ENCODE assay signal across 8 cellular contexts in the genomic region with DNA sequence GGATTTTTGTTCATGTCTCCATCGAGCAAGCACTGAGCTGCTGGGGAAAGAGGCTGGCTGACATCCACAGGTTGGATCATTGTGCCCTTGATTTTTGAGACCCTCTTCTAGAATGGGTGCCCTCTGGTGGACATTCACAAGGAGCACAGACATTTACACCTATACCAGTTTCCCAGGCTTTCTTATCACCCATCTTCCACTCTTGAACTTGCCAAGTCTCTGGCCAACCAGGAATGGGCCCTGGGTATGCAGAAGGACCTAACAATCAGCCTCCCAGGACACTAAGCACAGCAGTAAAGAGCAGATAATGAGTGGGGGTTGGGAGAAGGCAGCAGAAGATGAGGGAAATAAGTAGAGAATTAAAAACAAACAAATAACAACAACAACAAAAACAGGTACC. TPM values are rescaled to one million over a fixed set of nuclear protein-coding genes. Genes with fewer than 3 reads are reported as not detected.
DNase-seq lines count a peak whose midpoint lies in the region; ATAC-seq and TF ChIP-seq lines count a peak whose summit lies in the region.

No MANE protein-coding gene starts in this region.

- no peak overlapping the region for H2BK5ac ChIP-seq in neuronal stem cell (ENCODE audit: low read length)

- H3K4me1 ChIP-seq in fibroblast of lung (ENCODE audit: control insufficient read depth, extremely low read depth, insufficient read depth, low read length): no peaks in the 10 kb centered on the region
- peaks cover under 1 to 2% of the 10 kb centered on the region in 2 donors for H3K4me1 ChIP-seq in neuronal stem cell (ENCODE audit: control insufficient read depth in 2 of 2, insufficient read depth in 1 of 2, low read depth in 1 of 2, low read length in 2 of 2)
- H3K4me1 ChIP-seq in tibial artery: peaks cover 0 to 3% (median 2%) of the 10 kb centered on the region in 4 donors

- no peaks in the 10 kb centered on the region for H4K20me1 ChIP-seq in fibroblast of lung (ENCODE audit: control insufficient read depth, extremely low read depth, insufficient read depth, low read length)

- H4K8ac ChIP-seq in neuronal stem cell (ENCODE audit: low read depth, low read length): no peak overlapping the region

- DNase-seq in Right ventricle myocardium inferior (ENCODE audit: missing footprints) (no peak), cardiac septum (ENCODE audit: low spot score) (no peak), HT-29 (ENCODE audit: low spot score) (peak; percentile 84), NCI-H82 treated with DMSO at 0.1 percent for 48 hours (lab: John Stamatoyannopoulos, UW; ENCODE audit: unreplicated experiment) (peak; percentile 62), activated T-cell treated with anti-CD3 and anti-CD28 coated beads for 4 hours (peak; percentile 21), fibroblast of lung (ENCODE audit: low read depth in 2 of 2) (peak; percentile 70 to 82), neuronal stem cell (ENCODE audit: low spot score) (no peak), tibial artery (no peak)

- H3K36me3 ChIP-seq in fibroblast of lung (ENCODE audit: control insufficient read depth, insufficient read depth, low read length) (no peaks in the 10 kb centered on the region), neuronal stem cell (replicated peaks in 1 of 2; ENCODE audit: control insufficient read depth in 2 of 2, insufficient read depth in 2 of 2, low read length in 2 of 2) (no peaks in the 10 kb centered on the region), tibial artery (no peaks in the 10 kb centered on the region)

- H3K9ac ChIP-seq in fibroblast of lung (ENCODE audit: insufficient read depth, low read length) (no peak overlapping the region), neuronal stem cell (ENCODE audit: low read depth, low read length, poor library complexity) (no peak overlapping the region)

- H3K4ac ChIP-seq in neuronal stem cell (ENCODE audit: low read length): no peak overlapping the region

- H3K4me3 ChIP-seq in fibroblast of lung (replicated peaks in 1 of 4; ENCODE audit: control extremely low read depth in 1 of 4, insufficient read depth in 1 of 4, low read depth in 3 of 4, low read length in 4 of 4) (no peak overlapping the region), neuronal stem cell (ENCODE audit: low read length in 2 of 2) (no peak overlapping the region), tibial artery (no peak overlapping the region)

- TF ChIP-seq CTCF in fibroblast of lung (conservative IDR thresholded peaks at IDR 0.05 in 1 of 2, IDR thresholded peaks at IDR 0.05 in 1 of 2; ENCODE audit: low read depth in 1 of 2, low read length in 2 of 2) (peak; percentile 65 to 78), tibial artery (IDR thresholded peaks at IDR 0.05) (peak in 1 of 2 experiments; percentile 31)

- H3K18ac ChIP-seq in neuronal stem cell (ENCODE audit: low read length): no peak overlapping the region

- no peak overlapping the region for H3K23ac ChIP-seq in neuronal stem cell (ENCODE audit: low read depth, low read length, poor library complexity)

- H3K4me2 ChIP-seq in fibroblast of lung (ENCODE audit: extremely low read depth, insufficient read depth, low read length): no peak overlapping the region
- H3K4me2 ChIP-seq in neuronal stem cell (ENCODE audit: insufficient read depth, low read length, poor library complexity, severe bottlenecking): no peak overlapping the region

- intact Hi-C loops in Right ventricle myocardium inferior (cut with DNase I) (no loop called here), cardiac septum (cut with DNase I) (no loop called here), tibial artery (cut with DNase I; ENCODE audit: low total_unique reads) (no loop called here)

- H2AFZ ChIP-seq in fibroblast of lung (ENCODE audit: low read length) (no peak overlapping the region), neuronal stem cell (ENCODE audit: low read length) (peak overlapping the region; percentile 79)

- H3K14ac ChIP-seq in neuronal stem cell (ENCODE audit: low read length): no peak overlapping the region

- no peaks in the 10 kb centered on the region for H3K79me1 ChIP-seq in neuronal stem cell (ENCODE audit: low read depth, low read length)

- no CpG with 5 or more reads among the region's 1 CpG for WGBS in neuronal stem cell (ENCODE audit: extremely low coverage in 2 of 2, insufficient read length in 2 of 2, insufficient replicate concordance in 1 of 2), 2 donors

- H3K27me3 ChIP-seq in fibroblast of lung (ENCODE audit: control insufficient read depth, insufficient read depth, low read length) (peaks cover 2% of the 10 kb centered on the region), neuronal stem cell (ENCODE audit: control insufficient read depth in 3 of 3, insufficient read depth in 3 of 3, low read depth in 1 of 3, low read length in 3 of 3) (peaks cover 0 to 4% (median 0%) of the 10 kb centered on the region in 3 experiments), tibial artery (no peaks in the 10 kb centered on the region)

- H2BK12ac ChIP-seq in neuronal stem cell (ENCODE audit: low read length): no peak overlapping the region

- H3K9me3 ChIP-seq in fibroblast of lung (ENCODE audit: control insufficient read depth, insufficient read depth, low read depth, low read length) (no peaks in the 10 kb centered on the region), neuronal stem cell (replicated peaks in 1 of 2; ENCODE audit: control insufficient read depth in 2 of 2, insufficient read depth in 1 of 2, low read depth in 1 of 2, low read length in 2 of 2) (no peaks in the 10 kb centered on the region), tibial artery (no peaks in the 10 kb centered on the region)

- H4K91ac ChIP-seq in neuronal stem cell (ENCODE audit: low read depth, low read length, poor library complexity): no peak overlapping the region

- H2BK15ac ChIP-seq in neuronal stem cell (ENCODE audit: low read length): no peak overlapping the region

- H3K27ac ChIP-seq in fibroblast of lung (ENCODE audit: insufficient read depth, low read length): no peak overlapping the region
- H3K27ac ChIP-seq in neuronal stem cell (replicated peaks; ENCODE audit: low read length): no peak overlapping the region
- H3K27ac ChIP-seq in tibial artery: no peak overlapping the region

- peak; percentile 46 for ATAC-seq in Right ventricle myocardium inferior

- H2BK120ac ChIP-seq in neuronal stem cell (ENCODE audit: low read depth, low read length): no peak overlapping the region

- H2AK5ac ChIP-seq in neuronal stem cell (ENCODE audit: low read depth, low read length): no peak overlapping the region

- H3K79me2 ChIP-seq in fibroblast of lung (ENCODE audit: control insufficient read depth, insufficient read depth, low read length): no peaks in the 10 kb centered on the region

RNA-seq across cellular contexts. Expression of a gene that starts 5.7 kb away (rescaled TPM):
- total RNA-seq in Right ventricle myocardium inferior (15.6 TPM), cardiac septum (19.3 TPM), fibroblast of lung (32.4 and 38.6 TPM in 2 replicates)
- 19.2 and 25.1 TPM in 2 replicates for total RNA-seq in HT-29 (2014; rRNA removed; shearing (Covaris generic))
- 17.2 and 20.8 TPM in 2 replicates for polyA plus RNA-seq in fibroblast of lung
- 14.6 and 20.2 TPM in 2 replicates for polyA plus RNA-seq in fibroblast of lung (2012)
- 26.7 and 36.1 TPM in 2 replicates for polyA minus RNA-seq in fibroblast of lung (ENCODE audit: low replicate concordance)
- 21.9 TPM for polyA plus RNA-seq in neuronal stem cell (2013, experiment 1 of 2)
- polyA plus RNA-seq in neuronal stem cell (2013, experiment 2 of 2): 20.9 TPM

RNA-seq across cellular contexts. Expression of a gene that starts 22.9 kb away (rescaled TPM):
- total RNA-seq in Right ventricle myocardium inferior (0.24 TPM), cardiac septum (0.13 TPM), fibroblast of lung (0.33 and 0.77 TPM in 2 replicates)
- 6.2 and 6.3 TPM in 2 replicates for total RNA-seq in HT-29 (2014; rRNA removed; shearing (Covaris generic))
- 2.5 and 3.2 TPM in 2 replicates for polyA plus RNA-seq in fibroblast of lung
- polyA plus RNA-seq in fibroblast of lung (2012): 1.2 and 1.9 TPM in 2 replicates
- polyA minus RNA-seq in fibroblast of lung (ENCODE audit: low replicate concordance): 2.2 and 5.9 TPM in 2 replicates
- 3.0 TPM for polyA plus RNA-seq in neuronal stem cell (2013, experiment 1 of 2)
- polyA plus RNA-seq in neuronal stem cell (2013, experiment 2 of 2): 3.0 TPM

Comparison
In these comparisons a context has a peak if more than half of its experiments do, and no peak if none do; other contexts are left out.
1. DNase-seq: peak in HT-29 (single experiment), NCI-H82 treated with DMSO at 0.1 percent for 48 hours (single experiment), activated T-cell treated with anti-CD3 and anti-CD28 coated beads for 4 hours (single experiment) and fibroblast of lung (2 of 2); none in Right ventricle myocardium inferior (single experiment), cardiac septum (single experiment), neuronal stem cell (single experiment) and tibial artery (0 of 2).